ENCODE assay signal across 17 cellular contexts in genomic region chr7:70741666-70742065, GRCh38.
DNase-seq lines count a peak whose midpoint lies in the region; ATAC-seq and TF ChIP-seq lines count a peak whose summit lies in the region.
"Had no signal": no experiment of that assay in that cellular context is flagged by ENCODE, and none has a peak within 500 bp of the region (broad histone marks: within the 10 kb centered on the region; RNA-seq: fewer than 3 reads in every experiment).

No MANE protein-coding gene starts in this region.

- H3K9me3 Mint-ChIP-seq in H9: no peaks in the 10 kb centered on the region
- H3K9me3 Mint-ChIP-seq in central memory CD8-positive, alpha-beta T cell: no peaks in the 10 kb centered on the region
- no peaks in the 10 kb centered on the region for H3K9me3 Mint-ChIP-seq in neural crest cell
- no peaks in the 10 kb centered on the region for H3K9me3 Mint-ChIP-seq in CD8-positive, alpha-beta memory T cell
- H3K9me3 Mint-ChIP-seq: CD8-positive, alpha-beta T cell; GM23338 had no signal

- H3K14ac ChIP-seq in H9 (ENCODE audit: insufficient read depth, low read length): no peak overlapping the region

- no peak overlapping the region for H2BK120ac ChIP-seq in H9 (ENCODE audit: low read depth, low read length, poor library complexity, severe bottlenecking)

- ATAC-seq in T-helper 17 cell: no peak
- ATAC-seq in central memory CD8-positive, alpha-beta T cell (replicated peaks; ENCODE audit: extremely low read depth, poor library complexity, severe bottlenecking): no peak
- ATAC-seq in GM18502 (IDR thresholded peaks at IDR 0.05; ENCODE audit: poor library complexity, unreplicated experiment): no peak
- ATAC-seq: CD8-positive, alpha-beta T cell; GM23338 had no signal

- no peak overlapping the region for H4K8ac ChIP-seq in H9 (replicated peaks; ENCODE audit: insufficient read length, low read depth, low read length)

- no peaks in the 10 kb centered on the region for H3K36me3 ChIP-seq in CD8-positive, alpha-beta memory T cell (ENCODE audit: insufficient read depth, low read length)
- H3K36me3 ChIP-seq: HAP-1 had no signal

- H3K4me3 Mint-ChIP-seq in H9 (no peak overlapping the region; a peak in 1 of 5 replicates), T-helper 17 cell (no peak overlapping the region), neural crest cell (peak overlapping the region; percentile 16)
- H3K4me3 Mint-ChIP-seq in central memory CD8-positive, alpha-beta T cell: no peak overlapping the region
- peak overlapping the region in 1 of 7 donors; percentile 46 for H3K4me3 Mint-ChIP-seq in CD8-positive, alpha-beta memory T cell
- H3K4me3 Mint-ChIP-seq: B cell; CD4-positive, CD25-positive, alpha-beta regulatory T cell; CD8-positive, alpha-beta T cell; GM23338; HFFc6 had no signal

- no peak overlapping the region for H2AK5ac ChIP-seq in H9 (ENCODE audit: insufficient read length, low read length)

- no peak overlapping the region for H3K4ac ChIP-seq in H9 (ENCODE audit: low read depth, low read length)

- peaks cover 66 to 85% of the 10 kb centered on the region in 2 experiments for H3K4me1 Mint-ChIP-seq in H9
- H3K4me1 Mint-ChIP-seq in T-helper 17 cell: peaks cover 21% of the 10 kb centered on the region
- H3K4me1 Mint-ChIP-seq in central memory CD8-positive, alpha-beta T cell: peaks cover 76% of the 10 kb centered on the region
- H3K4me1 Mint-ChIP-seq in neural crest cell: peaks cover 80% of the 10 kb centered on the region
- H3K4me1 Mint-ChIP-seq in CD8-positive, alpha-beta memory T cell: peaks cover 40 to 70% (median 68%) of the 10 kb centered on the region in 3 donors

- peaks cover 4% of the 10 kb centered on the region for H3K79me1 ChIP-seq in H9 (ENCODE audit: insufficient read depth, low read depth, low read length, poor library complexity, severe bottlenecking)

- H3K18ac ChIP-seq in H9 (ENCODE audit: insufficient read length, low read depth, low read length): no peak overlapping the region

- no peak overlapping the region for H2BK5ac ChIP-seq in H9 (ENCODE audit: insufficient read length, low read length)

- H3K27me3 ChIP-seq in H9 (ENCODE audit: insufficient read depth, low read length): no peaks in the 10 kb centered on the region
- H3K27me3 ChIP-seq in CD8-positive, alpha-beta memory T cell (ENCODE audit: insufficient read depth, low read length, poor library complexity, severe bottlenecking): no peaks in the 10 kb centered on the region
- H3K27me3 ChIP-seq: BLaER1 had no signal

- no peak overlapping the region for H3K9ac ChIP-seq in H9 (ENCODE audit: extremely low read depth, insufficient read length, low read length)
- H3K9ac ChIP-seq: BLaER1 had no signal

- H2BK15ac ChIP-seq in H9 (ENCODE audit: low read depth, low read length): no peak overlapping the region

- no peak overlapping the region for H2AFZ ChIP-seq in H9 (ENCODE audit: low read length)
- H2AFZ ChIP-seq: GM23338 had no signal

- H3K79me2 ChIP-seq in H9 (ENCODE audit: insufficient read depth, low read length): peaks cover 28% of the 10 kb centered on the region; the same call in 1 of the 2 replicates

- H3K27me3 Mint-ChIP-seq in H9 (ENCODE audit: low read depth) (no peaks in the 10 kb centered on the region; the same call in 1 of the 2 replicates), T-helper 17 cell (no peaks in the 10 kb centered on the region), neural crest cell (ENCODE audit: low read depth) (peaks cover 3% of the 10 kb centered on the region)
- H3K27me3 Mint-ChIP-seq in central memory CD8-positive, alpha-beta T cell: no peaks in the 10 kb centered on the region
- H3K27me3 Mint-ChIP-seq in CD8-positive, alpha-beta memory T cell: peaks cover 0 to 1% of the 10 kb centered on the region in 2 donors
- H3K27me3 Mint-ChIP-seq: B cell had no signal

- H3K4me2 ChIP-seq in H9 (ENCODE audit: insufficient read depth, insufficient read length, low read length): no peak overlapping the region
- H3K4me2 ChIP-seq: BLaER1, GM23338 had no signal

- H4K20me1 ChIP-seq in H9 (ENCODE audit: control insufficient read depth, insufficient read depth, insufficient read length): no peaks in the 10 kb centered on the region

- peaks cover 13% of the 10 kb centered on the region; the same call in 1 of the 2 replicates for H3K4me1 ChIP-seq in H9 (ENCODE audit: insufficient read depth, low read length)
- no peaks in the 10 kb centered on the region for H3K4me1 ChIP-seq in CD8-positive, alpha-beta memory T cell (ENCODE audit: insufficient read depth, low read length)

- H2BK20ac ChIP-seq in H9 (ENCODE audit: low read depth, low read length, poor library complexity, severe bottlenecking): no peak overlapping the region

- H3T11ph ChIP-seq in H9 (ENCODE audit: low read length): no peak overlapping the region

- H3K56ac ChIP-seq in H9 (ENCODE audit: insufficient read length, low read depth, low read length): no peak overlapping the region

- no peak overlapping the region for H4K5ac ChIP-seq in H9 (ENCODE audit: insufficient read length, low read depth, low read length)

- H3K36me3 Mint-ChIP-seq in H9 (ENCODE audit: insufficient read depth in 1 of 3, low read depth in 3 of 3) (peaks cover 0 to 51% (median 39%) of the 10 kb centered on the region in 3 experiments; a peak in 5 of 7 replicates), T-helper 17 cell (ENCODE audit: low read depth) (no peaks in the 10 kb centered on the region), neural crest cell (ENCODE audit: low read depth) (peaks cover 14% of the 10 kb centered on the region)
- H3K36me3 Mint-ChIP-seq in central memory CD8-positive, alpha-beta T cell (ENCODE audit: insufficient read depth): peaks cover 8% of the 10 kb centered on the region
- peaks cover 0 to 6% (median 2%) of the 10 kb centered on the region in 3 donors for H3K36me3 Mint-ChIP-seq in CD8-positive, alpha-beta memory T cell
- H3K36me3 Mint-ChIP-seq: CD4-positive, CD25-positive, alpha-beta regulatory T cell; CD8-positive, alpha-beta T cell had no signal

- H3K9me3 ChIP-seq in H9 (ENCODE audit: control insufficient read depth, low read depth, low read length) (no peaks in the 10 kb centered on the region), T-helper 17 cell (ENCODE audit: control insufficient read depth, low read length, poor library complexity, severe bottlenecking) (no peaks in the 10 kb centered on the region)
- H3K9me3 ChIP-seq in CD8-positive, alpha-beta memory T cell (ENCODE audit: low read length): no peaks in the 10 kb centered on the region
- H3K9me3 ChIP-seq: BLaER1, HAP-1 had no signal

- H2BK12ac ChIP-seq in H9 (ENCODE audit: insufficient read length, low read depth, low read length): no peak overlapping the region

- H3K4me3 ChIP-seq in CD8-positive, alpha-beta memory T cell (ENCODE audit: low read length): no peak overlapping the region
- H3K4me3 ChIP-seq: BLaER1, GM23338, HAP-1 had no signal

- WGBS in H9 (ENCODE audit: extremely low coverage, insufficient read length, low lambda C conversion rate): no CpG with 5 or more reads among the region's 5 CpGs

- POLR2A ChIA-PET in CD8-positive, alpha-beta memory T cell (lab: Charles Lee): no interaction called here

- H4K91ac ChIP-seq in H9 (ENCODE audit: insufficient read length, low read depth, low read length): no peak overlapping the region

- H3K27ac Mint-ChIP-seq in H9 (peak overlapping the region; percentile 44 to 87 (median 81); a peak in 5 of 7 replicates), T-helper 17 cell (peak overlapping the region; percentile 63), neural crest cell (ENCODE audit: unreplicated experiment) (no peak overlapping the region)
- peak overlapping the region; percentile 19 for H3K27ac Mint-ChIP-seq in central memory CD8-positive, alpha-beta T cell (ENCODE audit: low read depth)
- H3K27ac Mint-ChIP-seq in CD8-positive, alpha-beta memory T cell: peak overlapping the region in 1 of 8 donors; percentile 47
- H3K27ac Mint-ChIP-seq: B cell; CD4-positive, CD25-positive, alpha-beta regulatory T cell; CD8-positive, alpha-beta T cell; GM23338; HFFc6 had no signal

- H3K23ac ChIP-seq in H9 (ENCODE audit: insufficient read length, low read depth, low read length): no peak overlapping the region

- no peak for TF ChIP-seq CTCF in H9 (conservative IDR thresholded peaks at IDR 0.05)
- TF ChIP-seq CTCF in neural crest cell (conservative IDR thresholded peaks at IDR 0.05): no peak

- CTCF ChIA-PET in CD8-positive, alpha-beta memory T cell (lab: Charles Lee): no interaction called here

- DNase-seq in H9 (no peak), T-helper 17 cell (no peak), neural crest cell (ENCODE audit: low read depth, low spot score) (no peak), DMS153 (lab: John Stamatoyannopoulos, UW) (no peak), AG20443 (ENCODE audit: low spot score) (no peak)
- DNase-seq in central memory CD8-positive, alpha-beta T cell (ENCODE audit: low spot score in 2 of 2): no peak
- no peak for DNase-seq in CD8-positive, alpha-beta memory T cell
- DNase-seq: CD4-positive, CD25-positive, alpha-beta regulatory T cell; CD8-positive, alpha-beta T cell; DND-41; HFFc6 had no signal

- no peak overlapping the region for H3K27ac ChIP-seq in H9 (ENCODE audit: insufficient read length, low read depth, low read length)
- no peak overlapping the region for H3K27ac ChIP-seq in CD8-positive, alpha-beta memory T cell (ENCODE audit: low read depth, low read length)
- H3K27ac ChIP-seq: BLaER1, C4-2B had no signal

- no peaks in the 10 kb centered on the region for H3K23me2 ChIP-seq in H9 (ENCODE audit: insufficient read length, low read depth, low read length, poor library complexity, severe bottlenecking)
